8 cellular contexts compared by ENCODE assay signal in the genomic region with DNA sequence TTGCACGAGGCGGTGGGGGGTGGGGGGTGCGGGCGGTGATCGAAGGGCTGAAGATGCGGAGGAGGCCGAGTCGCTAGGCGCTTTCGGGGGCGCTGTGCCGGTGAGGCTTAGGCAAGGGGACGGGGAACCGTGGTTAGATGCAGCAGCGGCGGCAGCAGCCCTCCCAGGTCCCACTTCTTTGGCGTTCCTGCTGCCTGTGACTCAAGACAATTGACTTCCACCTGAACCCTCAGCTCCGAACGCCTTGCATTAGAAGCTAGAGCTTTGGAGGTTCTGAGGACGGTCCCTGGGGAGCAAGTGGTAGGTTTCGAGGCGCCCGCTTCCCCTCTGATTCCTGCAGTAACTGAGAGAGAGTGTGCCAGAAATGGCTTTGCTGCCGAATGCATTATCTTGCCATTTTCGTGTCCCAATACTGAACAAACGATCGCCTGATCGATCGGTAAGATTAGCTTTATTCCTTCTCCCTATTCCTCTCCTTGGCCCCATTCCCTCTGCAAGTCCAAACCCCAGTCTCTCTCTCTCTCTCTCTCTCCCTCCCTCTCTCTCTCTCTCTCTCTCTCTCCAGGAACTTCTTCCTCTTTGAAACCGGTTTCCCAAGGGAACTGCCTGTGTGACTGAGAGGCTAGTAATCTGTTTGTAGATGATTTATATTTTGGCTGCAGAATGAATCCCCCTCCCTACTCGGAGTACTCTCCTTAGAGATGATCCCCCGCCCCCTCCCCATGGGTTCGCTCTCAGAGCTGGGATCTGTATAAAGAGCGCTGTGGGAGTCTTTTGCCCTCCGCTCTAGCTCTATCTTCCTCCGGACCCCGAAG. TPM values are rescaled to one million over a fixed set of nuclear protein-coding genes. Genes with fewer than 3 reads are reported as not detected.
DNase-seq lines count a peak whose midpoint lies in the region; ATAC-seq and TF ChIP-seq lines count a peak whose summit lies in the region.

No MANE protein-coding gene starts in this region.

- TF ChIP-seq POLR2A in right lobe of liver (IDR thresholded peaks at IDR 0.05) (no peak), vagina (IDR thresholded peaks at IDR 0.05) (no peak)

- H3K4me1 ChIP-seq in right lobe of liver (peaks cover 0 to 9% (median 0%) of the 10 kb centered on the region in 4 donors), vagina (peaks cover 13% of the 10 kb centered on the region)

- intact Hi-C loops in Right ventricle myocardium inferior (cut with DNase I), result no loop called here
- intact Hi-C loops in cardiac septum (cut with DNase I), result no loop called here
- intact Hi-C loops in right lobe of liver (cut with DNase I), result no loop called here
- intact Hi-C loops in vagina (cut with DNase I), result no loop called here

- 2% methylated on average over 19 of the region's 37 CpGs for WGBS in right lobe of liver (ENCODE audit: insufficient coverage, low coverage, low lambda C conversion rate, missing lambda C conversion rate)

- ATAC-seq in Right ventricle myocardium inferior (no peak), right lobe of liver (peak in 3 of 4 donors; percentile 24 to 43 (median 26))

- H3K27me3 ChIP-seq in right lobe of liver, result no peaks in the 10 kb centered on the region
- H3K27me3 ChIP-seq in vagina, result no peaks in the 10 kb centered on the region

- no peaks in the 10 kb centered on the region for H3K9me3 ChIP-seq in right lobe of liver
- H3K9me3 ChIP-seq in vagina, result no peaks in the 10 kb centered on the region

- no peaks in the 10 kb centered on the region for H3K36me3 ChIP-seq in right lobe of liver
- no peaks in the 10 kb centered on the region for H3K36me3 ChIP-seq in vagina

- H3K4me3 ChIP-seq in right lobe of liver (peak overlapping the region in 1 of 3 donors; percentile 7), vagina (peak overlapping the region; percentile 3 to 37)

- H3K27ac ChIP-seq in cingulate gyrus (ENCODE audit: low read depth, low read length) (peak overlapping the region; percentile 51), right lobe of liver (no peak overlapping the region), vagina (no peak overlapping the region)

- DNase-seq in Right ventricle myocardium inferior (ENCODE audit: missing footprints) (peak; percentile 41), cardiac septum (ENCODE audit: low spot score) (no peak), NCI-H345 (lab: John Stamatoyannopoulos, UW) (peak; percentile 74), right lobe of liver (no peak), vagina (ENCODE audit: extremely low spot score in 2 of 2) (no peak), NOMO-1 treated with dmso at 0.1 percent for 144 hours (lab: John Stamatoyannopoulos, UW; ENCODE audit: unreplicated experiment) (no peak), superior temporal gyrus (ENCODE audit: extremely low spot score) (no peak)

- no peak for TF ChIP-seq CTCF in right lobe of liver (IDR thresholded peaks at IDR 0.05)
- no peak for TF ChIP-seq CTCF in vagina (IDR thresholded peaks at IDR 0.05)

RNA-seq across cellular contexts. Expression of gene BRINP3, which starts 0.7 kb away (rescaled TPM):
- total RNA-seq in Right ventricle myocardium inferior (not detected), cardiac septum (not detected), right lobe of liver (not detected), vagina (not detected)

Comparison
In these comparisons a context has a peak if more than half of its experiments do, and no peak if none do; other contexts are left out.
1. DNase-seq: peak in Right ventricle myocardium inferior (single experiment) and NCI-H345 (single experiment); none in cardiac septum (single experiment), right lobe of liver (0 of 3), vagina (0 of 2), NOMO-1 treated with dmso at 0.1 percent for 144 hours (single experiment) and superior temporal gyrus (single experiment).